In the genomic region with DNA sequence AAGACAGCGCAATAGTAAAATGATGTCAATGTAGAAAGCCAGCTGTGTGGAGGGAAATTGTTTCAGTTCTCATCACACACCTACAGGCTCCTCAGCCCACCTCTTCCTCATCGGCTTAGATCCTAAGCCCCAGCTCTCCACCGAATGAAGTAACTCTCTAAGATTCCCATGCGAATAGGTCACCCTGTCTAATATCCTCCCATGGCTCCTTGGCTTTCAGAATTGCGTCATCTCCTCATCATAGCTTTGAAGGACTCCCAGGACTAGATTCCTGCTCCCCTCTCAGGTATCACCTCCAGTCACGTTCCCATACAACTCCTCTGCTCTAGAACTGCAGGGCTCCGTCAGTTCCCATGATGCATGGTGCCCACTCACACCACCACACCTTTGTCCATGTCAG, we compare ENCODE assay signal across 20 cellular contexts. TPM values are rescaled to one million over a fixed set of nuclear protein-coding genes. Genes with fewer than 3 reads are reported as not detected.
A peak's percentile ranks its signal among the peaks of the same experiment; 100 is the strongest.
DNase-seq lines count a peak whose midpoint lies in the region; ATAC-seq, FAIRE-seq and TF ChIP-seq lines count a peak whose summit lies in the region.
"Had no signal": no experiment of that assay in that cellular context is flagged by ENCODE, and none has a peak within 500 bp of the region (broad histone marks: within the 10 kb centered on the region; RNA-seq: fewer than 3 reads in every experiment).

No MANE protein-coding gene starts in this region.

- H2BK15ac ChIP-seq in mesenchymal stem cell (ENCODE audit: low read depth, poor library complexity, severe bottlenecking): no peak overlapping the region

- H2AFZ ChIP-seq in mesenchymal stem cell (ENCODE audit: low read depth, low read length): no peak overlapping the region

- H3K79me1 ChIP-seq in mesenchymal stem cell (replicated peaks; ENCODE audit: low read length, poor library complexity, severe bottlenecking): no peaks in the 10 kb centered on the region

- H2BK5ac ChIP-seq in mesenchymal stem cell (ENCODE audit: low read depth, low read length, poor library complexity, severe bottlenecking): no peak overlapping the region

- ATAC-seq in GM19455 (IDR thresholded peaks at IDR 0.05; ENCODE audit: unreplicated experiment) (no peak), HG03196 (IDR thresholded peaks at IDR 0.05; ENCODE audit: unreplicated experiment) (no peak), HG03520 (IDR thresholded peaks at IDR 0.05; ENCODE audit: unreplicated experiment) (no peak)
- ATAC-seq: activated CD4-positive, CD25-positive, alpha-beta regulatory T cell treated with anti-CD3 and anti-CD28 coated beads, Interleukin-2, amount 50 U/mL, for 24 hours; lower lobe of right lung; naive thymus-derived CD8-positive, alpha-beta T cell had no signal

- no peaks in the 10 kb centered on the region for H3K27me3 ChIP-seq in bronchial epithelial cell (ENCODE audit: control insufficient read depth, insufficient read depth, low read length)
- H3K27me3 ChIP-seq in mesenchymal stem cell (ENCODE audit: control insufficient read depth in 1 of 2, insufficient read depth in 1 of 2, low read length in 2 of 2): peaks cover 0 to 13% of the 10 kb centered on the region in 2 experiments
- H3K27me3 ChIP-seq: colonic mucosa, testis had no signal

- 71% methylated on average over 6 of the region's 7 CpGs for WGBS in mesenchymal stem cell

- no peaks in the 10 kb centered on the region for H3K4me1 ChIP-seq in mesenchymal stem cell (ENCODE audit: control insufficient read depth, insufficient read depth, low read depth, low read length)
- H3K4me1 ChIP-seq: colonic mucosa, lower lobe of right lung, prostate gland had no signal

- H3K4me3 ChIP-seq in bronchial epithelial cell (ENCODE audit: low read depth, low read length) (no peak overlapping the region), mesenchymal stem cell (ENCODE audit: insufficient read depth in 1 of 2, low read depth in 1 of 2, low read length in 2 of 2) (no peak overlapping the region)
- H3K4me3 ChIP-seq: colonic mucosa, lower lobe of right lung, prostate gland, testis had no signal

- no peak overlapping the region for H4K8ac ChIP-seq in mesenchymal stem cell (ENCODE audit: low read length)

- H2BK120ac ChIP-seq in mesenchymal stem cell (ENCODE audit: low read depth, low read length): no peak overlapping the region

- H3K27ac ChIP-seq in mesenchymal stem cell (ENCODE audit: low read length, poor library complexity, severe bottlenecking): no peak overlapping the region
- H3K27ac ChIP-seq: colonic mucosa, lower lobe of right lung, prostate gland had no signal

- no peak overlapping the region for H2AK5ac ChIP-seq in mesenchymal stem cell (ENCODE audit: low read length, severe bottlenecking)

- H3K4me2 ChIP-seq in mesenchymal stem cell (ENCODE audit: low read length, poor library complexity, severe bottlenecking): no peak overlapping the region

- no peak overlapping the region for H3K18ac ChIP-seq in mesenchymal stem cell (ENCODE audit: low read depth in 1 of 2, low read length in 2 of 2)

- H4K91ac ChIP-seq in mesenchymal stem cell (ENCODE audit: low read length): no peak overlapping the region

- peak; percentile 21 for DNase-seq in ELR (ENCODE audit: low read depth)
- DNase-seq in M059J (ENCODE audit: low read depth): peak; percentile 15
- DNase-seq in bronchial epithelial cell (ENCODE audit: low read depth): peak; percentile 97
- DNase-seq in mesenchymal stem cell: no peak
- no peak for DNase-seq in central memory CD4-positive, alpha-beta T cell
- DNase-seq: aorta; colonic mucosa; GF-D8; lower lobe of right lung; naive thymus-derived CD8-positive, alpha-beta T cell; testis had no signal

- no peak overlapping the region for H3K23ac ChIP-seq in mesenchymal stem cell (ENCODE audit: low read length in 2 of 2)

- H3K4ac ChIP-seq in mesenchymal stem cell (ENCODE audit: low read depth in 1 of 2, low read length in 2 of 2): no peak overlapping the region

- no peak overlapping the region for H3K14ac ChIP-seq in mesenchymal stem cell (ENCODE audit: low read length in 2 of 2)

- no peaks in the 10 kb centered on the region for H3K9me3 ChIP-seq in mesenchymal stem cell (ENCODE audit: control insufficient read depth, low read length)
- H3K9me3 ChIP-seq: colonic mucosa, lower lobe of right lung, prostate gland, testis had no signal

- no peak overlapping the region for H2BK12ac ChIP-seq in mesenchymal stem cell (ENCODE audit: low read length in 2 of 2)

- no peak for FAIRE-seq in bronchial epithelial cell (lab: Jason Lieb, UNC)

- peak overlapping the region; percentile 52 for H3K9ac ChIP-seq in mesenchymal stem cell (ENCODE audit: low read length)

- no peak for TF ChIP-seq CTCF in bronchial epithelial cell (IDR thresholded peaks at IDR 0.05; ENCODE audit: insufficient read depth, low read length, severe bottlenecking)

- H3K36me3 ChIP-seq in bronchial epithelial cell (ENCODE audit: control insufficient read depth, insufficient read depth, low read length) (no peaks in the 10 kb centered on the region), mesenchymal stem cell (ENCODE audit: control insufficient read depth in 1 of 2, insufficient read depth in 2 of 2, low read depth in 1 of 2, low read length in 2 of 2) (no peaks in the 10 kb centered on the region)
- H3K36me3 ChIP-seq: colonic mucosa, lower lobe of right lung, prostate gland had no signal

RNA-seq across cellular contexts. Expression of a gene that starts 16.2 kb away (rescaled TPM):
- total RNA-seq in M059J (2014; rRNA removed; shearing (Covaris generic)): 0.42 TPM in 1 of 2 replicates, not detected in the other
- total RNA-seq in bronchial epithelial cell: not detected in 2 replicates
- not detected for polyA plus RNA-seq in mesenchymal stem cell (2013, experiment 1 of 2)
- not detected for polyA plus RNA-seq in mesenchymal stem cell (2013, experiment 2 of 2)
- total RNA-seq: glomerular endothelial cell; H4; naive thymus-derived CD8-positive, alpha-beta T cell; OCI-LY7; SK-MEL-5 had no signal
- polyA plus RNA-seq: naive thymus-derived CD8-positive, alpha-beta T cell had no signal

Comparison
In these comparisons a context has a peak if more than half of its experiments do, and no peak if none do; other contexts are left out.
1. DNase-seq: peak in ELR (single experiment), M059J (single experiment) and bronchial epithelial cell (single experiment); none in mesenchymal stem cell (single experiment) and central memory CD4-positive, alpha-beta T cell (single experiment).